In genomic region chr19:33627962-33628839, GRCh38 we compare ENCODE assay signal across 1 cellular context.
TF ChIP-seq lines count a peak whose summit lies in the region.

No MANE protein-coding gene starts in this region.

TF ChIP-seq in HEK293, 187 proteins besides CTCF, POLR2A, EP300 and RAD21 (continued from another document):
- TF ChIP-seq, protein P1, sequence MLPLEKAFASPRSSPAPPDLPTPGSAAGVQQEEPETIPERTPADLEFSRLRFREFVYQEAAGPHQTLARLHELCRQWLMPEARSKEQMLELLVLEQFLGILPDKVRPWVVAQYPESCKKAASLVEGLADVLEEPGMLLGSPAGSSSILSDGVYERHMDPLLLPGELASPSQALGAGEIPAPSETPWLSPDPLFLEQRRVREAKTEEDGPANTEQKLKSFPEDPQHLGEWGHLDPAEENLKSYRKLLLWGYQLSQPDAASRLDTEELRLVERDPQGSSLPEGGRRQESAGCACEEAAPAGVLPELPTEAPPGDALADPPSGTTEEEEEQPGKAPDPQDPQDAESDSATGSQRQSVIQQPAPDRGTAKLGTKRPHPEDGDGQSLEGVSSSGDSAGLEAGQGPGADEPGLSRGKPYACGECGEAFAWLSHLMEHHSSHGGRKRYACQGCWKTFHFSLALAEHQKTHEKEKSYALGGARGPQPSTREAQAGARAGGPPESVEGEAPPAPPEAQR (tag by site-specific recombination; IDR thresholded peaks at IDR 0.05): no peak
- TF ChIP-seq ZNF350 (tag by site-specific recombination; IDR thresholded peaks at IDR 0.05): no peak
- TF ChIP-seq ZNF561 (tag by site-specific recombination; IDR thresholded peaks at IDR 0.05; ENCODE audit: borderline replicate concordance): no peak
